Comparison of ENCODE assay signal across 8 cellular contexts in the genomic region with DNA sequence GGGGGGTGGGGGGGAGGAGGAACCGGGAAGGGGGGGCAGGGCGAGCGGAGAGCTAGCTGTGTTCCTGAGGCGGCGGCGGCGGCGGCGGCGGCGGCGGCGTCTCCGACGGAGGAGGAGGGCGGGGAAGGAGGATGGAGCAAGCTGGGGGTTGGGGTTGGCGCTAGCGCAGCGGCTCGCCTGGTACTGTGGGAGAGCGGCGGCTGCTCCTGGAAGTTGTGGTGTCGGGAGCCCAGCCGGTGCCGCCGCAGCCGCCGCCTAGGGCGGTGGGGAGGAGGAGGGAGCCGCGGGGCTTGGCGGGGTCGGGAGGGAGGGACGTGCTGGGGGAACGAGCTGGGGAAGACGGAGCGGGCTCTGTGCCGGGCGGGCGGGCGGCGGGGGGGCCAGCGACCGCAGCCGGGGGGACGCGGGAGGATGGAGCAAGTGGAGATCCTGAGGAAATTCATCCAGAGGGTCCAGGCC. TPM values are rescaled to one million over a fixed set of nuclear protein-coding genes. Genes with fewer than 3 reads are reported as not detected.
DNase-seq lines count a peak whose midpoint lies in the region; ATAC-seq lines count a peak whose summit lies in the region.

Gene PTPN12, plus strand, starts transcription at position 160 of the 459 bp plus-strand sequence. Its CDS starts 252 bp downstream, at position 412.

- no peaks in the 10 kb centered on the region for H3K4me1 ChIP-seq in NT2/D1 (ENCODE audit: insufficient read depth, insufficient read length)
- H3K4me1 ChIP-seq in thymus (ENCODE audit: control insufficient read depth, insufficient read depth, low read length) = peaks cover 4% of the 10 kb centered on the region

- under 1% methylated on average over 47 of the region's 47 CpGs for WGBS in thymus

- H3K27ac ChIP-seq in thymus (ENCODE audit: low read depth) = peak within 1 kb of the TSS; percentile 88

- H3K36me3 ChIP-seq in NT2/D1 (ENCODE audit: insufficient read depth, insufficient read length, low read length) = peaks cover 5% of the 10 kb centered on the region
- no peaks in the 10 kb centered on the region for H3K36me3 ChIP-seq in thymus (ENCODE audit: control insufficient read depth, insufficient read depth)

- ATAC-seq in activated CD4-positive, alpha-beta T cell treated with anti-CD3 and anti-CD28 coated beads for 36 hours = peak; percentile 56
- ATAC-seq in HG02970 (IDR thresholded peaks at IDR 0.05; ENCODE audit: low FRiP score, unreplicated experiment) (peak; percentile 33), memory B cell (ENCODE audit: low read depth) (peak; percentile 25)

- POLR2A ChIA-PET in activated CD4-positive, alpha-beta T cell treated with anti-CD3 and anti-CD28 coated beads for 36 hours (lab: Charles Lee) = interaction anchor here (0.5 kb wide), 2 partner anchors 35 to 65 kb away, joined by 3 to 4 read pairs; no protein-coding TSS in a partner anchor

- H3K36me3 Mint-ChIP-seq in activated CD4-positive, alpha-beta T cell treated with anti-CD3 and anti-CD28 coated beads for 36 hours (ENCODE audit: low read depth) = no peaks in the 10 kb centered on the region
- no peaks in the 10 kb centered on the region for H3K36me3 Mint-ChIP-seq in memory B cell

- peak within 1 kb of the TSS; percentile 95 for H3K9ac ChIP-seq in NT2/D1 (ENCODE audit: insufficient read length, low read depth)

- peak within 1 kb of the TSS; percentile 95 for H3K4me3 Mint-ChIP-seq in activated CD4-positive, alpha-beta T cell treated with anti-CD3 and anti-CD28 coated beads for 36 hours
- peak within 1 kb of the TSS; percentile 98 for H3K4me3 Mint-ChIP-seq in memory B cell

- H3K9me3 ChIP-seq in NT2/D1 (ENCODE audit: insufficient read depth, low read length) = peaks cover 8% of the 10 kb centered on the region; the same call in 1 of the 2 replicates
- no peaks in the 10 kb centered on the region for H3K9me3 ChIP-seq in thymus (ENCODE audit: control insufficient read depth)

- no peaks in the 10 kb centered on the region for H3K9me3 Mint-ChIP-seq in activated CD4-positive, alpha-beta T cell treated with anti-CD3 and anti-CD28 coated beads for 36 hours (ENCODE audit: low read depth)
- H3K9me3 Mint-ChIP-seq in memory B cell = no peaks in the 10 kb centered on the region

- DNase-seq in activated CD4-positive, alpha-beta T cell treated with anti-CD3 and anti-CD28 coated beads for 36 hours = no peak
- DNase-seq in activated CD4-positive, alpha-beta T cell treated with anti-CD3 and anti-CD28 coated beads, Interleukin-2, amount 50 U/mL, for 4 hours = no peak
- DNase-seq in NT2/D1 (ENCODE audit: low read depth, low spot score) (peak; percentile 65), dermis microvascular lymphatic vessel endothelial cell (ENCODE audit: low read depth in 2 of 2) (peak in 1 of 2 donors; percentile 10), memory B cell (ENCODE audit: low spot score in 2 of 2) (no peak), GDM1 (lab: John Stamatoyannopoulos, UW) (no peak)

- H3K4me3 ChIP-seq in NT2/D1 (ENCODE audit: insufficient read length, low read depth) = peak within 1 kb of the TSS; percentile 93
- peak within 1 kb of the TSS; percentile 72 for H3K4me3 ChIP-seq in thymus (ENCODE audit: low read length)

- no peaks in the 10 kb centered on the region for H3K27me3 Mint-ChIP-seq in activated CD4-positive, alpha-beta T cell treated with anti-CD3 and anti-CD28 coated beads for 36 hours
- H3K27me3 Mint-ChIP-seq in memory B cell = no peaks in the 10 kb centered on the region

- CTCF ChIA-PET in activated CD4-positive, alpha-beta T cell treated with anti-CD3 and anti-CD28 coated beads for 36 hours (lab: Charles Lee) = interaction anchor here (1.2 kb wide), 1 partner anchor 9 kb away, joined by 3 read pairs; no protein-coding TSS in a partner anchor

- peaks cover 13% of the 10 kb centered on the region for H3K4me1 Mint-ChIP-seq in activated CD4-positive, alpha-beta T cell treated with anti-CD3 and anti-CD28 coated beads for 36 hours
- peaks cover 14% of the 10 kb centered on the region for H3K4me1 Mint-ChIP-seq in memory B cell

- intact Hi-C loops in activated CD4-positive, alpha-beta T cell treated with anti-CD3 and anti-CD28 coated beads for 36 hours (cut with DNase I, micrococcal nuclease) = loop anchor here (1.0 to 5.0 kb wide), 10 partner anchors 120 to 414 kb away; partner anchors contain the start of genes GSAP (in 2 of the 2), CCDC146 (in 1 of the 2), PHTF2 (in 1 of the 2) and RSBN1L (in 1 of the 2)

- peak within 1 kb of the TSS; percentile 91 for H3K27ac Mint-ChIP-seq in activated CD4-positive, alpha-beta T cell treated with anti-CD3 and anti-CD28 coated beads for 36 hours
- peak within 1 kb of the TSS; percentile 91 for H3K27ac Mint-ChIP-seq in memory B cell

- H3K27me3 ChIP-seq in NT2/D1 (ENCODE audit: insufficient read depth, insufficient read length) (no peaks in the 10 kb centered on the region), thymus (ENCODE audit: control insufficient read depth, insufficient read depth) (no peaks in the 10 kb centered on the region)

RNA-seq across cellular contexts. Expression of gene PTPN12, which starts in this region (rescaled TPM):
- 10 to 100 TPM in 1 of 2 experiments, 1 to 10 TPM in 1; 8.5 to 12.0 TPM for total RNA-seq in activated CD4-positive, alpha-beta T cell treated with anti-CD3 and anti-CD28 coated beads for 36 hours
- 37.1 and 69.5 TPM in 2 replicates for total RNA-seq in dermis microvascular lymphatic vessel endothelial cell
- polyA plus RNA-seq in thymus = 79.1 TPM
